ENCODE assay signal across 8 cellular contexts in the genomic region with DNA sequence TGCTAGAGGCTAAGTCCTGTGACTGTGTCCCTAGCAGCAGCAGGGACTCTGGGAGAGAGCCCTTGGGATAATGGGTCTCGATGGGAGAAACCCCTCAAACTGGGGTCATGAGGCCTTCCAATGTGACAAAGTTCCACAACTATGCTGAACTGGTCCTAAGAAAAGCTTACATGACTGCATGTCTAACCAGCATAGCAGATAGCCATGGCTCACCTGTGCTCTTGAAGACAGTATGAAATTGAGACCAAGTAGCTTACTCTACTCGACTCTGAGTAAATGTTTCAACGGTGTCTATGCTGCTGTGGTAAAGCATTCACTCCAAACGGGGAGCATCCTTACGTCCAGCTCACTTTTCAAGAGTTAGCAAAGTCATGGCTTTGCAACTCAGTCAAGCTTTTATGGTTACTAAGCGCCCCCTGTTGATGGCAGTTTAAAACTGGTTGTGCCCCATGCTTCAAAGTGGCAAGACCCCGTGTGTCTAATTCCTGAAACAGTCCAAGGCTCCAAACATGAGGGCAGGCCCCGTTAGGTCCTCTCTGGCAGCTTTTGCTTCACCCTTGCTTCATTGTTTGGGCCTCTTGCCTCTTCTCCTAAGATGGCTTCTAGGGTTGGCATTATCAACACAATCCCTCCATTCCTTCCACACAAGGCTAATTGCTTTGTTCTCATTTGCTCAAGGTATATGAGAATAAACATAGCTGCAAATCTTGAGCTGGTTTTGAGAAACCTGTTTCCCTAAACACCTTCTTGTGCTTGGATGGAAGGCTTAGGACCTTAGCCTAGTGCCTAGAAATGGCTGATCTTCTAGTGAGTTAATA. TPM values are rescaled to one million over a fixed set of nuclear protein-coding genes. Genes with fewer than 3 reads are reported as not detected.
DNase-seq lines count a peak whose midpoint lies in the region; ATAC-seq and TF ChIP-seq lines count a peak whose summit lies in the region.

No MANE protein-coding gene starts in this region.

- intact Hi-C loops in left ventricle myocardium superior (cut with micrococcal nuclease) = loop anchor here (5.0 to 10.0 kb wide), 4 partner anchors 59 to 691 kb away; no protein-coding TSS in a partner anchor
- intact Hi-C loops in sciatic nerve (cut with DNase I) = no loop called here

- TF ChIP-seq CTCF in LNCAP (IDR thresholded peaks at IDR 0.05) = peak; percentile 79

- ATAC-seq in GM19468 (IDR thresholded peaks at IDR 0.05; ENCODE audit: extremely low read depth, unreplicated experiment) = peak; percentile 54
- ATAC-seq in left ventricle myocardium superior = peak; percentile 85
- peak; percentile 83 for ATAC-seq in sciatic nerve
- no peak for ATAC-seq in HG03354 (IDR thresholded peaks at IDR 0.05; ENCODE audit: poor library complexity, severe bottlenecking, unreplicated experiment)

- peak; percentile 58 for DNase-seq in COR-L47 (lab: John Stamatoyannopoulos, UW)
- DNase-seq in T follicular helper cell (ENCODE audit: low read depth) = peak; percentile 24
- peak; percentile 76 for DNase-seq in amniotic epithelial cell (ENCODE audit: low read depth)
- DNase-seq in left ventricle myocardium superior = peak; percentile 29
- peak; percentile 71 for DNase-seq in sciatic nerve (ENCODE audit: low spot score)

RNA-seq across cellular contexts. Expression of a gene that starts 46.6 kb away (rescaled TPM):
- total RNA-seq in left ventricle myocardium superior (10.3 TPM), sciatic nerve (48.5 TPM)

Comparison
In these comparisons a context has a peak if more than half of its experiments do, and no peak if none do; other contexts are left out.
1. DNase-seq: peak in every context shown above with its lines; median percentile 76 in amniotic epithelial cell; 71 in sciatic nerve; 58 in COR-L47; 29 in left ventricle myocardium superior; 24 in T follicular helper cell.